11 cellular contexts compared by ENCODE assay signal in genomic region chr12:53365245-53365904, GRCh38. TPM values are rescaled to one million over a fixed set of nuclear protein-coding genes. Genes with fewer than 3 reads are reported as not detected.
DNase-seq lines count a peak whose midpoint lies in the region; ATAC-seq and TF ChIP-seq lines count a peak whose summit lies in the region.
"Had no signal": no experiment of that assay in that cellular context is flagged by ENCODE, and none has a peak within 500 bp of the region (broad histone marks: within the 10 kb centered on the region; RNA-seq: fewer than 3 reads in every experiment).

No MANE protein-coding gene starts in this region.

- intact Hi-C loops in Right ventricle myocardium inferior (cut with DNase I): no loop called here
- intact Hi-C loops in cardiac septum (cut with DNase I): no loop called here
- intact Hi-C loops in right lobe of liver (cut with DNase I): no loop called here
- intact Hi-C loops in aorta (cut with DNase I): no loop called here

- no peak for TF ChIP-seq CTCF in right lobe of liver (IDR thresholded peaks at IDR 0.05)

- 57 to 78% (median 59%) methylated on average over 4 of the region's 4 CpGs for WGBS in adipose tissue, 3 donors
- 53% methylated on average over 3 of the region's 4 CpGs for WGBS in right lobe of liver (ENCODE audit: insufficient coverage, low coverage, low lambda C conversion rate, missing lambda C conversion rate)
- 87 to 88% methylated on average over 4 of the region's 4 CpGs for WGBS in aorta, 2 donors

- no peaks in the 10 kb centered on the region for H3K36me3 ChIP-seq in right lobe of liver
- no peaks in the 10 kb centered on the region for H3K36me3 ChIP-seq in aorta (ENCODE audit: control insufficient read depth in 1 of 2, insufficient read depth in 2 of 2, low read length in 1 of 2)
- H3K36me3 ChIP-seq: SJSA1 had no signal

- H3K9me3 ChIP-seq in right lobe of liver (no peaks in the 10 kb centered on the region), aorta (ENCODE audit: control insufficient read depth, low read length) (no peaks in the 10 kb centered on the region)
- H3K9me3 ChIP-seq: SJSA1 had no signal

- H3K4me1 ChIP-seq in right lobe of liver (no peaks in the 10 kb centered on the region), aorta (ENCODE audit: control insufficient read depth in 1 of 2, insufficient read depth in 2 of 2, low read length in 2 of 2) (no peaks in the 10 kb centered on the region)

- ATAC-seq in Right ventricle myocardium inferior: peak; percentile 63
- ATAC-seq in right lobe of liver: peak; percentile 54 to 83 (median 76)
- ATAC-seq in aorta (ENCODE audit: low FRiP score): peak; percentile 75
- ATAC-seq in HG02840 (IDR thresholded peaks at IDR 0.05; ENCODE audit: low FRiP score, unreplicated experiment): no peak

- no peak for TF ChIP-seq POLR2A in right lobe of liver (IDR thresholded peaks at IDR 0.05)

- no peak overlapping the region for H3K4me3 ChIP-seq in right lobe of liver
- no peak overlapping the region for H3K4me3 ChIP-seq in aorta (ENCODE audit: low read length in 2 of 2)
- H3K4me3 ChIP-seq: SJSA1 had no signal

- H3K27ac ChIP-seq in adipose tissue (ENCODE audit: low read depth, low read length) (peak overlapping the region; percentile 6), right lobe of liver (peak overlapping the region in 2 of 3 donors; percentile 47 to 51), aorta (ENCODE audit: low read depth in 1 of 2, low read length in 2 of 2) (no peak overlapping the region)
- H3K27ac ChIP-seq: SJSA1 had no signal

- H3K27me3 ChIP-seq in right lobe of liver (no peaks in the 10 kb centered on the region), aorta (ENCODE audit: control insufficient read depth in 1 of 2, insufficient read depth in 2 of 2, low read length in 1 of 2) (no peaks in the 10 kb centered on the region)
- H3K27me3 ChIP-seq: SJSA1 had no signal

- DNase-seq in Right ventricle myocardium inferior (ENCODE audit: missing footprints) (no peak), cardiac septum (ENCODE audit: low spot score) (no peak), right lobe of liver (no peak), aorta (peak in 1 of 2 donors; percentile 19), NCI-H2081 (lab: John Stamatoyannopoulos, UW) (no peak), COR-L47 (lab: John Stamatoyannopoulos, UW) (no peak)
- DNase-seq: CD8-positive, alpha-beta memory T cell had no signal

RNA-seq across cellular contexts. Expression of gene SP1, which starts 14.6 kb away (rescaled TPM):
- total RNA-seq in Right ventricle myocardium inferior: 31.3 TPM
- 31.3 TPM for total RNA-seq in cardiac septum
- polyA plus RNA-seq in adipose tissue: 10 to 100 TPM; 13.5 to 24.2 (median 14.6) TPM
- total RNA-seq in right lobe of liver: 10 to 100 TPM; 20.3 to 29.2 (median 23.9) TPM
- total RNA-seq in aorta: 10 to 100 TPM; 63.3 to 83.1 TPM
- 10 to 100 TPM in 1 of 2 donors, 1 to 10 TPM in 1; 7.4 to 17.3 TPM for polyA plus RNA-seq in aorta

RNA-seq across cellular contexts. Expression of gene SP7, which starts 29.2 kb away (rescaled TPM):
- total RNA-seq in Right ventricle myocardium inferior (not detected), cardiac septum (not detected), right lobe of liver (not detected), aorta (under 1 TPM in 1 of 2 donors, not detected in 1; 0.33 TPM)
- polyA plus RNA-seq in adipose tissue (not detected), aorta (not detected)
- total RNA-seq: CD8-positive, alpha-beta memory T cell; mucosa of gallbladder; SJSA1 had no signal
- polyA plus RNA-seq: CD8-positive, alpha-beta memory T cell had no signal

RNA-seq across cellular contexts. Expression of gene AAAS, which starts 44.0 kb away (rescaled TPM):
- total RNA-seq in Right ventricle myocardium inferior: 38.5 TPM
- 39.8 TPM for total RNA-seq in cardiac septum
- 10 to 100 TPM; 29.4 to 34.1 (median 33.6) TPM for polyA plus RNA-seq in adipose tissue
- total RNA-seq in right lobe of liver: 10 to 100 TPM; 22.0 to 29.1 (median 26.7) TPM
- 10 to 100 TPM; 33.3 to 45.3 TPM for total RNA-seq in aorta
- 100 to 1,000 TPM in 1 of 2 donors, 10 to 100 TPM in 1; 15.3 to 109 TPM for polyA plus RNA-seq in aorta

RNA-seq across cellular contexts. Expression of gene AMHR2, which starts 58.3 kb away (rescaled TPM):
- not detected for total RNA-seq in Right ventricle myocardium inferior
- total RNA-seq in cardiac septum: 0.43 TPM
- polyA plus RNA-seq in adipose tissue: 1 to 10 TPM in 1 of 3 donors, under 1 TPM in 2; 0.10 to 1.6 (median 0.67) TPM
- total RNA-seq in right lobe of liver: under 1 TPM; 0.09 to 0.74 (median 0.48) TPM
- not detected for total RNA-seq in aorta
- polyA plus RNA-seq in aorta: under 1 TPM in 1 of 2 donors, not detected in 1; 0.26 TPM
- total RNA-seq: CD8-positive, alpha-beta memory T cell; SJSA1 had no signal
- polyA plus RNA-seq: CD8-positive, alpha-beta memory T cell had no signal

Comparison
In these comparisons a context has a peak if more than half of its experiments do, and no peak if none do; other contexts are left out.
1. H3K27ac ChIP-seq: peak in adipose tissue (single experiment) and right lobe of liver (2 of 3); none in aorta (0 of 2).